Comparison of ENCODE assay signal across 8 cellular contexts in the genomic region with DNA sequence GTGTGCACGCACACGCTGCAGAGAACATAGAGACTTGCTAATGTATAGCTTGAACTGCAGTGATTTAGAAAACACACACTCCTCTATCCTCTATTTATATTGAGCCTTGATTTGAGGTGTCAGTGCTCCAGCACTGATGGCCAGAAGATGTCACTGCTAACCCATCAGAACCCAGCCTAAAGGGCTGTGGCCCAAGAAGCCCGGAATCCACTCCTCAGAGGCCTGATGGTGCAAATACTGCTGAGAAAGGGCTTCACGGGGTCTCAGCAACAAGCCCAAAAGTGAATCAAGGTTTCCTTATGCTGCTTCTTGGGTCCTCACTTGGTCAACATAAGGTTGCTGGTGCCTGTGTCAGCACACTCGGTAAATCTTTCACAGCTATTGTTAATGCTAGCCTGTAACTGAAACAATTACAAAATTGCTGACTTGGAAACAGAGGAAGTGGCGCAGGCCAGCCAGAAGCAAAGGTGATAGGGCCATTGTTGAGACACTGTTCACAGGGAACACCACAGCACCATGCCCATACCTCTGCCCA.
A peak's percentile ranks its signal among the peaks of the same experiment; 100 is the strongest.
DNase-seq lines count a peak whose midpoint lies in the region; ATAC-seq, FAIRE-seq and TF ChIP-seq lines count a peak whose summit lies in the region.

No MANE protein-coding gene starts in this region.

- H3K27ac Mint-ChIP-seq in activated CD8-positive, alpha-beta memory T cell treated with anti-CD3 and anti-CD28 coated beads, Interleukin-2, amount 10 ng/mL, durations not matched to agents 7 days and 5 days, result peak overlapping the region; percentile 47
- H3K27ac Mint-ChIP-seq in stimulated activated naive CD8-positive, alpha-beta T cell treated with anti-CD3 and anti-CD28 coated beads, Interleukin-15, amount 100 ng/mL, for 72 hours, result no peak overlapping the region

- peak; percentile 89 for ATAC-seq in activated CD8-positive, alpha-beta memory T cell treated with anti-CD3 and anti-CD28 coated beads, Interleukin-2, amount 10 ng/mL, durations not matched to agents 7 days and 5 days
- ATAC-seq in stimulated activated naive CD8-positive, alpha-beta T cell treated with anti-CD3 and anti-CD28 coated beads, Interleukin-15, amount 100 ng/mL, for 72 hours, result peak; percentile 94

- H3K4me1 Mint-ChIP-seq in activated CD8-positive, alpha-beta memory T cell treated with anti-CD3 and anti-CD28 coated beads, Interleukin-2, amount 10 ng/mL, durations not matched to agents 7 days and 5 days, result peaks cover 16% of the 10 kb centered on the region
- H3K4me1 Mint-ChIP-seq in stimulated activated naive CD8-positive, alpha-beta T cell treated with anti-CD3 and anti-CD28 coated beads, Interleukin-15, amount 100 ng/mL, for 72 hours, result peaks cover 9% of the 10 kb centered on the region

- H3K4me3 Mint-ChIP-seq in activated CD8-positive, alpha-beta memory T cell treated with anti-CD3 and anti-CD28 coated beads, Interleukin-2, amount 10 ng/mL, durations not matched to agents 7 days and 5 days, result no peak overlapping the region
- no peak overlapping the region for H3K4me3 Mint-ChIP-seq in stimulated activated naive CD8-positive, alpha-beta T cell treated with anti-CD3 and anti-CD28 coated beads, Interleukin-15, amount 100 ng/mL, for 72 hours

- H3K27me3 Mint-ChIP-seq in activated CD8-positive, alpha-beta memory T cell treated with anti-CD3 and anti-CD28 coated beads, Interleukin-2, amount 10 ng/mL, durations not matched to agents 7 days and 5 days, result no peaks in the 10 kb centered on the region
- no peaks in the 10 kb centered on the region for H3K27me3 Mint-ChIP-seq in stimulated activated naive CD8-positive, alpha-beta T cell treated with anti-CD3 and anti-CD28 coated beads, Interleukin-15, amount 100 ng/mL, for 72 hours

- peaks cover 7% of the 10 kb centered on the region for H3K4me1 ChIP-seq in endothelial cell of umbilical vein (ENCODE audit: control insufficient read depth, extremely low read depth, insufficient read depth, low read length)

- no peak overlapping the region for H2AFZ ChIP-seq in endothelial cell of umbilical vein (ENCODE audit: low read depth, low read length)

- CTCF ChIA-PET in activated CD8-positive, alpha-beta memory T cell treated with anti-CD3 and anti-CD28 coated beads, Interleukin-2, amount 10 ng/mL, durations not matched to agents 7 days and 5 days (lab: Charles Lee), result interaction anchor here (0.7 to 2.8 kb wide), 14 partner anchors 21 to 589 kb away, joined by 3 to 13 read pairs (median 4); no protein-coding TSS in a partner anchor
- CTCF ChIA-PET in endothelial cell of umbilical vein (lab: Charles Lee), result interaction anchor here (0.6 to 2.3 kb wide), 27 partner anchors 9 to 451 kb away, joined by 3 to 17 read pairs (median 4); no protein-coding TSS in a partner anchor

- no peaks in the 10 kb centered on the region for H3K27me3 ChIP-seq in endothelial cell of umbilical vein (ENCODE audit: control insufficient read depth in 2 of 2, insufficient read depth in 2 of 2, low read length in 2 of 2)

- no TSS peak for BruUV-seq in endothelial cell of umbilical vein (replicated peaks; lab: Mats Ljungman, UMichigan)

- peak; percentile 87 for FAIRE-seq in GM12892 (lab: Jason Lieb, UNC)
- FAIRE-seq in endothelial cell of umbilical vein (lab: Jason Lieb, UNC), result peak; percentile 15

- H3K79me2 ChIP-seq in endothelial cell of umbilical vein (ENCODE audit: control insufficient read depth, insufficient read depth, low read length), result no peaks in the 10 kb centered on the region

- H3K36me3 Mint-ChIP-seq in activated CD8-positive, alpha-beta memory T cell treated with anti-CD3 and anti-CD28 coated beads, Interleukin-2, amount 10 ng/mL, durations not matched to agents 7 days and 5 days, result peaks cover 24% of the 10 kb centered on the region

- H3K4me3 ChIP-seq in AG09309 (ENCODE audit: control insufficient read depth, low read depth, low read length), result no peak overlapping the region
- H3K4me3 ChIP-seq in endothelial cell of umbilical vein (replicated peaks in 1 of 3; ENCODE audit: insufficient read depth in 1 of 3, low read depth in 1 of 3, low read length in 3 of 3), result no peak overlapping the region

- dilution Hi-C loops in endothelial cell of umbilical vein (cut with MboI; ENCODE audit: extremely low pct_ligation_motif_present, low sequenced_read_pairs), result no loop called here

- no peaks in the 10 kb centered on the region for H3K9me1 ChIP-seq in endothelial cell of umbilical vein (replicated peaks; ENCODE audit: control insufficient read depth, extremely low read depth, insufficient read depth, low read length)

- H4K20me1 ChIP-seq in endothelial cell of umbilical vein (replicated peaks; ENCODE audit: control insufficient read depth, extremely low read depth, insufficient read depth, low read length), result no peaks in the 10 kb centered on the region

- POLR2A ChIA-PET in endothelial cell of umbilical vein (lab: Charles Lee), result no interaction called here

- no peaks in the 10 kb centered on the region for H3K9me3 Mint-ChIP-seq in activated CD8-positive, alpha-beta memory T cell treated with anti-CD3 and anti-CD28 coated beads, Interleukin-2, amount 10 ng/mL, durations not matched to agents 7 days and 5 days (ENCODE audit: low read depth)
- H3K9me3 Mint-ChIP-seq in stimulated activated naive CD8-positive, alpha-beta T cell treated with anti-CD3 and anti-CD28 coated beads, Interleukin-15, amount 100 ng/mL, for 72 hours, result no peaks in the 10 kb centered on the region

- no peaks in the 10 kb centered on the region for H3K9me3 ChIP-seq in endothelial cell of umbilical vein (replicated peaks; ENCODE audit: control insufficient read depth, insufficient read depth, low read length)

- H3K27ac ChIP-seq in endothelial cell of umbilical vein (ENCODE audit: insufficient read depth, low read depth, low read length), result no peak overlapping the region

- no peak overlapping the region for H3K9ac ChIP-seq in endothelial cell of umbilical vein (replicated peaks; ENCODE audit: extremely low read depth, insufficient read depth, low read length)

- TF ChIP-seq POLR2A in GM12892 (IDR thresholded peaks at IDR 0.05; ENCODE audit: low read depth, low read length) (no peak), endothelial cell of umbilical vein (IDR thresholded peaks at IDR 0.05; ENCODE audit: low read depth, low read length) (no peak)

- DNase-seq in AG09309 (ENCODE audit: low read depth), result no peak
- DNase-seq in GM12892 (ENCODE audit: insufficient read length), result peak; percentile 34
- DNase-seq in NCI-H2227 (lab: John Stamatoyannopoulos, UW; ENCODE audit: unreplicated experiment), result peak; percentile 57
- DNase-seq in activated CD8-positive, alpha-beta memory T cell treated with anti-CD3 and anti-CD28 coated beads, Interleukin-2, amount 10 ng/mL, durations not matched to agents 7 days and 5 days, result peak; percentile 72
- peak; percentile 67 for DNase-seq in endothelial cell of umbilical vein (ENCODE audit: low read depth, low spot score)
- peak; percentile 47 for DNase-seq in middle frontal gyrus (ENCODE audit: extremely low spot score, low spot score)
- peak; percentile 38 to 51 for DNase-seq in stimulated activated naive CD8-positive, alpha-beta T cell treated with anti-CD3 and anti-CD28 coated beads, Interleukin-15, amount 100 ng/mL, for 72 hours
- no peak for DNase-seq in H4 (ENCODE audit: low spot score)

- TF ChIP-seq CTCF in AG09309 (IDR thresholded peaks at IDR 0.05; ENCODE audit: control insufficient read depth, insufficient read depth, low read depth, low read length, missing control alignments) (peak; percentile 60), endothelial cell of umbilical vein (IDR thresholded peaks at IDR 0.05; ENCODE audit: extremely low read depth in 1 of 2, insufficient read depth in 1 of 2, low read depth in 1 of 2, low read length in 2 of 2) (peak; percentile 56 to 65)

- intact Hi-C loops in endothelial cell of umbilical vein (cut with micrococcal nuclease), result loop anchor here (1.0 kb wide), 4 partner anchors 57 to 442 kb away; no protein-coding TSS in a partner anchor

- H3K4me2 ChIP-seq in endothelial cell of umbilical vein (ENCODE audit: insufficient read depth, low read length), result no peak overlapping the region

- peaks cover 19 to 22% of the 10 kb centered on the region in 2 experiments for H3K36me3 ChIP-seq in endothelial cell of umbilical vein (ENCODE audit: control insufficient read depth in 2 of 2, extremely low read depth in 1 of 2, insufficient read depth in 2 of 2, low read length in 2 of 2)

TF ChIP-seq in endothelial cell of umbilical vein, 7 proteins besides CTCF, POLR2A, EP300 and RAD21:
- TF ChIP-seq, protein P1, sequence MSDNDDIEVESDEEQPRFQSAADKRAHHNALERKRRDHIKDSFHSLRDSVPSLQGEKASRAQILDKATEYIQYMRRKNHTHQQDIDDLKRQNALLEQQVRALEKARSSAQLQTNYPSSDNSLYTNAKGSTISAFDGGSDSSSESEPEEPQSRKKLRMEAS (IDR thresholded peaks at IDR 0.05; ENCODE audit: insufficient read depth, insufficient read length), result no peak
- TF ChIP-seq JUN (IDR thresholded peaks at IDR 0.05; ENCODE audit: borderline replicate concordance, insufficient read depth, insufficient read length, low read depth) (no peak), GATA2 (IDR thresholded peaks at IDR 0.05; ENCODE audit: insufficient read depth, insufficient read length, low read depth, low read length) (no peak), EZH2 (IDR thresholded peaks at IDR 0.05; ENCODE audit: borderline replicate concordance, low read depth, low read length, severe bottlenecking) (no peak), MYC (IDR thresholded peaks at IDR 0.05; ENCODE audit: low read depth, low read length) (no peak), FOS (IDR thresholded peaks at IDR 0.05; ENCODE audit: borderline replicate concordance, insufficient read depth, low read length) (no peak), POLR2AphosphoS5 (IDR thresholded peaks at IDR 0.05; ENCODE audit: insufficient read depth, low read depth, low read length) (no peak)

Comparison
In these comparisons a context has a peak if more than half of its experiments do, and no peak if none do; other contexts are left out.
1. DNase-seq: peak in GM12892 (single experiment), NCI-H2227 (single experiment), activated CD8-positive, alpha-beta memory T cell treated with anti-CD3 and anti-CD28 coated beads, Interleukin-2, amount 10 ng/mL, durations not matched to agents 7 days and 5 days (single experiment), endothelial cell of umbilical vein (single experiment), middle frontal gyrus (single experiment) and stimulated activated naive CD8-positive, alpha-beta T cell treated with anti-CD3 and anti-CD28 coated beads, Interleukin-15, amount 100 ng/mL, for 72 hours (2 of 2); none in AG09309 (single experiment) and H4 (single experiment).